ENCODE assay signal across 16 cellular contexts in genomic region chr5:53032188-53032587, GRCh38. TPM values are rescaled to one million over a fixed set of nuclear protein-coding genes. Genes with fewer than 3 reads are reported as not detected.
A peak's percentile ranks its signal among the peaks of the same experiment; 100 is the strongest.
DNase-seq lines count a peak whose midpoint lies in the region; ATAC-seq, FAIRE-seq and TF ChIP-seq lines count a peak whose summit lies in the region.
"Had no signal": no experiment of that assay in that cellular context is flagged by ENCODE, and none has a peak within 500 bp of the region (broad histone marks: within the 10 kb centered on the region; RNA-seq: fewer than 3 reads in every experiment).

No MANE protein-coding gene starts in this region.

- H3K4me3 Mint-ChIP-seq in activated T-cell treated with anti-CD3 and anti-CD28 coated beads, Interleukin-2, amount 50 U/mL, for 72 hours: peak overlapping the region; percentile 48 to 60
- H3K4me3 Mint-ChIP-seq: brain, immature natural killer cell had no signal

- H3K27ac Mint-ChIP-seq in activated T-cell treated with anti-CD3 and anti-CD28 coated beads, Interleukin-2, amount 50 U/mL, for 72 hours: no peak overlapping the region
- H3K27ac Mint-ChIP-seq: immature natural killer cell had no signal

- peaks cover 0 to 2% of the 10 kb centered on the region in 2 donors for H3K36me3 Mint-ChIP-seq in activated T-cell treated with anti-CD3 and anti-CD28 coated beads, Interleukin-2, amount 50 U/mL, for 72 hours (ENCODE audit: insufficient read depth in 2 of 2)
- H3K36me3 Mint-ChIP-seq: brain, immature natural killer cell had no signal

- no peak for ATAC-seq in activated T-cell treated with anti-CD3 and anti-CD28 coated beads, Interleukin-2, amount 50 U/mL, for 72 hours (replicated peaks in 1 of 2)
- ATAC-seq in HG03565 (IDR thresholded peaks at IDR 0.05; ENCODE audit: unreplicated experiment): no peak
- no peak for ATAC-seq in GM19467 (IDR thresholded peaks at IDR 0.05; ENCODE audit: unreplicated experiment)

- no peak overlapping the region for H3K9ac ChIP-seq in colonic mucosa (ENCODE audit: low read depth in 2 of 2, low read length in 2 of 2)

- H3K4me1 ChIP-seq in colonic mucosa (no peaks in the 10 kb centered on the region), stomach (peaks cover 23 to 55% (median 32%) of the 10 kb centered on the region in 4 donors)

- WGBS in stomach, 5 donors: 21 to 50% (median 28%) methylated on average over 2 of the region's 2 CpGs

- H3K4me3 ChIP-seq in colonic mucosa (no peak overlapping the region), stomach (no peak overlapping the region)
- H3K4me3 ChIP-seq: ovary, thyroid gland had no signal

- no peak for FAIRE-seq in frontal cortex (lab: Jason Lieb, UNC)

- no peaks in the 10 kb centered on the region for H3K27me3 Mint-ChIP-seq in activated T-cell treated with anti-CD3 and anti-CD28 coated beads, Interleukin-2, amount 50 U/mL, for 72 hours (ENCODE audit: low read depth)

- TF ChIP-seq CTCF in colonic mucosa (IDR thresholded peaks at IDR 0.05): no peak
- TF ChIP-seq CTCF in stomach (IDR thresholded peaks at IDR 0.05): no peak

- H3K9me3 ChIP-seq in colonic mucosa (no peaks in the 10 kb centered on the region), stomach (no peaks in the 10 kb centered on the region)
- H3K9me3 ChIP-seq: ovary, thyroid gland had no signal

- H3K36me3 ChIP-seq in colonic mucosa: no peaks in the 10 kb centered on the region
- H3K36me3 ChIP-seq in stomach: no peaks in the 10 kb centered on the region
- H3K36me3 ChIP-seq: ovary, thyroid gland had no signal

- peaks cover 43% of the 10 kb centered on the region for H3K4me1 Mint-ChIP-seq in activated T-cell treated with anti-CD3 and anti-CD28 coated beads, Interleukin-2, amount 50 U/mL, for 72 hours (ENCODE audit: low read depth)
- H3K4me1 Mint-ChIP-seq: immature natural killer cell had no signal

- H3K9me3 Mint-ChIP-seq in activated T-cell treated with anti-CD3 and anti-CD28 coated beads, Interleukin-2, amount 50 U/mL, for 72 hours: no peaks in the 10 kb centered on the region
- H3K9me3 Mint-ChIP-seq: activated T-helper 1 cell treated with anti-CD3 and anti-CD28 coated beads, Interleukin-12 subunit alpha, Interleukin-12 subunit beta, Interleukin-2, Interleukin-4 antibody, amounts not matched to agents 30 ng/mL and 10 ng/mL and 1 ng/mL, durations not matched to agents 14 hours and 24 hours and 36 hours; brain; immature natural killer cell had no signal

- intact Hi-C loops in colonic mucosa (cut with DNase I) (no loop called here), stomach (cut with DNase I; ENCODE audit: low total_unique reads) (no loop called here)

- DNase-seq in activated T-cell treated with anti-CD3 and anti-CD28 coated beads, Interleukin-2, amount 50 U/mL, for 72 hours: no peak
- no peak for DNase-seq in activated T-cell treated with anti-CD3 and anti-CD28 coated beads, Interleukin-2, amount 50 U/mL, for 1 hour
- DNase-seq in NCI-H146 (lab: John Stamatoyannopoulos, UW) (peak; percentile 10), colonic mucosa (no peak), stomach (no peak), frontal cortex (ENCODE audit: low spot score in 2 of 2) (no peak)
- DNase-seq: effector CD8-positive, alpha-beta T cell; immature natural killer cell; NCI-H2029 treated with DMSO at 0.1 percent for 48 hours; NCI-H82; ovary; thyroid gland had no signal

- H3K27ac ChIP-seq in colonic mucosa: peak overlapping the region; percentile 38
- peak overlapping the region in 3 of 5 donors; percentile 11 to 83 (median 64) for H3K27ac ChIP-seq in stomach
- H3K27ac ChIP-seq: ovary had no signal

- TF ChIP-seq EP300 in stomach (IDR thresholded peaks at IDR 0.05): no peak

- H3K27me3 ChIP-seq in colonic mucosa (no peaks in the 10 kb centered on the region), stomach (no peaks in the 10 kb centered on the region)
- H3K27me3 ChIP-seq: ovary, thyroid gland had no signal

- TF ChIP-seq POLR2A in stomach (IDR thresholded peaks at IDR 0.05): no peak

RNA-seq across cellular contexts. Expression of gene ITGA2, which starts 43.0 kb away (rescaled TPM):
- 1 to 10 TPM in 1 of 2 donors, under 1 TPM in 1; 0.79 to 1.7 TPM for total RNA-seq in activated T-cell treated with anti-CD3 and anti-CD28 coated beads, Interleukin-2, amount 50 U/mL, for 72 hours
- total RNA-seq in colonic mucosa (10 to 100 TPM; 18.3 to 19.7 TPM), stomach (1 to 10 TPM in 4 of 5 donors, under 1 TPM in 1; 0.58 to 8.3 (median 2.9) TPM), frontal cortex (2.0 TPM)
- polyA plus RNA-seq in stomach: 1 to 10 TPM in 2 of 3 donors, under 1 TPM in 1; 0.61 to 3.7 (median 3.7) TPM
- polyA plus RNA-seq: immature natural killer cell had no signal
